Comparison of ENCODE assay signal across 15 cellular contexts in the genomic region with DNA sequence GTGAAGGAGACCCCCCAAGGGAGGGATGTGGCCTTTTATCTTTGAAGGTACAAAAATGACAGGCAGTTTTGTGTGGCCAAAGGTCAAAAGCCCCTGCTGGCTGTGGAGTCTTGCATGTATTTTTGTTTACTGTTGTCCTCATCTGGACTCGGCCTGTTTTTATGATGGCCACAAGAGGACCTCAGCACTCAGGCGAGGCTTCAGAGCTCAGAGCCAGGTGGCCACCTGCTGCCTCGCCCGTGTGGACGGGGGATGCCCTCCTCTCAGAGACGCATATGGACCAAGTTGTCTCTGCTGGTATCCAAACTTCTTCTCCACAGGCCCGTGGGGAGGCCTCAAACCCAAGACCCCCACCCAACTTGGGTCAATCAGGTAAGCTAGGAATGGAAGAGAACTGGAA.
A peak's percentile ranks its signal among the peaks of the same experiment; 100 is the strongest.
DNase-seq lines count a peak whose midpoint lies in the region; ATAC-seq, FAIRE-seq and TF ChIP-seq lines count a peak whose summit lies in the region.
"Had no signal": no experiment of that assay in that cellular context is flagged by ENCODE, and none has a peak within 500 bp of the region (broad histone marks: within the 10 kb centered on the region; RNA-seq: fewer than 3 reads in every experiment).

No MANE protein-coding gene starts in this region.

- H3K36me3 ChIP-seq in BE2C (no peaks in the 10 kb centered on the region), body of pancreas (replicated peaks in 1 of 2; ENCODE audit: insufficient read depth in 1 of 2, low read depth in 2 of 2) (no peaks in the 10 kb centered on the region), right lobe of liver (no peaks in the 10 kb centered on the region)
- H3K36me3 ChIP-seq: esophagus squamous epithelium had no signal

- H3K27ac ChIP-seq in body of pancreas (no peak overlapping the region), right lobe of liver (peak overlapping the region; percentile 71 to 96 (median 95))
- H3K27ac ChIP-seq: esophagus squamous epithelium, psoas muscle had no signal

- FAIRE-seq in HTR-8/SVneo (lab: Jason Lieb, UNC) = no peak

- intact Hi-C loops in body of pancreas (cut with DNase I) (no loop called here), right lobe of liver (cut with DNase I) (no loop called here)

- TF ChIP-seq POLR2A in body of pancreas (IDR thresholded peaks at IDR 0.05) = no peak
- no peak for TF ChIP-seq POLR2A in right lobe of liver (IDR thresholded peaks at IDR 0.05)

- H3K9me3 ChIP-seq in BE2C = no peaks in the 10 kb centered on the region
- H3K9me3 ChIP-seq in body of pancreas = no peaks in the 10 kb centered on the region
- no peaks in the 10 kb centered on the region for H3K9me3 ChIP-seq in right lobe of liver
- H3K9me3 ChIP-seq: esophagus squamous epithelium had no signal

- TF ChIP-seq CTCF in BE2C (IDR thresholded peaks at IDR 0.05; ENCODE audit: low read depth, low read length) (peak; percentile 61), body of pancreas (IDR thresholded peaks at IDR 0.05) (peak; percentile 25 to 83 (median 58)), right lobe of liver (IDR thresholded peaks at IDR 0.05) (peak; percentile 47 to 73 (median 58)), omental fat pad (IDR thresholded peaks at IDR 0.05) (no peak)

- DNase-seq in BE2C = peak; percentile 33
- DNase-seq in HEK293T (ENCODE audit: extremely low spot score) = peak; percentile 38
- peak; percentile 34 to 67 (median 46) for DNase-seq in body of pancreas
- peak in 2 of 3 donors; percentile 44 to 59 for DNase-seq in right lobe of liver
- DNase-seq in NCI-H1436 treated with DMSO at 0.1 percent for 48 hours (lab: John Stamatoyannopoulos, UW) = no peak
- DNase-seq in AML-193 (lab: John Stamatoyannopoulos, UW) = no peak
- no peak for DNase-seq in omental fat pad (ENCODE audit: low spot score)
- DNase-seq in HTR-8/SVneo (ENCODE audit: insufficient read length, low spot score) = no peak
- DNase-seq: activated CD4-positive, alpha-beta T cell treated with anti-CD3 and anti-CD28 coated beads, Interleukin-2, amount 10 ng/mL, durations not matched to agents 7 days and 5 days; activated T-cell treated with anti-CD3 and anti-CD28 coated beads, Interleukin-2, amount 50 U/mL, for 48 hours; cortex of kidney; DMS79 treated with DMSO at 0.1 percent for 48 hours; esophagus squamous epithelium; NCI-H2081; psoas muscle had no signal

- ATAC-seq in body of pancreas (peak; percentile 27), right lobe of liver (peak; percentile 61 to 71 (median 66)), omental fat pad (ENCODE audit: low FRiP score) (no peak)
- ATAC-seq: psoas muscle had no signal

- CTCF ChIA-PET in HEK293T (lab: Yijun Ruan, JAX) = interaction anchor here (1.0 kb wide), 3 partner anchors 39 to 49 kb away, joined by 3 read pairs; no protein-coding TSS in a partner anchor

- WGBS in body of pancreas, 2 donors = 12 to 28% methylated on average over 6 to 7 of the region's 7 CpGs
- no CpG with 5 or more reads among the region's 7 CpGs for WGBS in right lobe of liver (ENCODE audit: insufficient coverage, low coverage, low lambda C conversion rate, missing lambda C conversion rate)

- H3K4me3 ChIP-seq in BE2C (ENCODE audit: low read depth, low read length) (no peak overlapping the region), body of pancreas (no peak overlapping the region), right lobe of liver (no peak overlapping the region)
- H3K4me3 ChIP-seq: esophagus squamous epithelium, psoas muscle had no signal

- POLR2A ChIA-PET in HEK293T (lab: Yijun Ruan, JAX) = interaction anchor here (0.8 kb wide), 1 partner anchor 131 kb away, joined by 3 read pairs; no protein-coding TSS in a partner anchor

- H3K27me3 ChIP-seq in BE2C = no peaks in the 10 kb centered on the region
- H3K27me3 ChIP-seq in body of pancreas = no peaks in the 10 kb centered on the region
- no peaks in the 10 kb centered on the region for H3K27me3 ChIP-seq in right lobe of liver

- H3K4me1 ChIP-seq in BE2C = no peaks in the 10 kb centered on the region
- peaks cover 8% of the 10 kb centered on the region for H3K4me1 ChIP-seq in body of pancreas
- H3K4me1 ChIP-seq in right lobe of liver = peaks cover 0 to 26% (median 10%) of the 10 kb centered on the region in 4 donors
- H3K4me1 ChIP-seq: psoas muscle had no signal

TF ChIP-seq in HEK293T, 16 proteins besides CTCF, POLR2A, EP300 and RAD21:
- no peak for TF ChIP-seq SP1 (IDR thresholded peaks at IDR 0.05)
- TF ChIP-seq ZNF384 (IDR thresholded peaks at IDR 0.05) = no peak
- TF ChIP-seq L3MBTL2 (conservative IDR thresholded peaks at IDR 0.05) = no peak
- no peak for TF ChIP-seq HDGF (IDR thresholded peaks at IDR 0.05; ENCODE audit: borderline replicate concordance)
- TF ChIP-seq TARDBP (IDR thresholded peaks at IDR 0.05) = no peak
- no peak for TF ChIP-seq FOXK2 (IDR thresholded peaks at IDR 0.05)

Comparison
In these comparisons a context has a peak if more than half of its experiments do, and no peak if none do; other contexts are left out.
1. DNase-seq: peak in BE2C (single experiment), HEK293T (single experiment), body of pancreas (4 of 4) and right lobe of liver (2 of 3); none in NCI-H1436 treated with DMSO at 0.1 percent for 48 hours (single experiment), AML-193 (0 of 2), omental fat pad (single experiment) and HTR-8/SVneo (single experiment).
2. CTCF ChIP-seq: peak in BE2C (single experiment), body of pancreas (7 of 7) and right lobe of liver (4 of 4); none in omental fat pad (0 of 3).
3. H3K27ac ChIP-seq: peak in right lobe of liver (3 of 3); none in body of pancreas (0 of 4).